Comparison of ENCODE assay signal across 8 cellular contexts in the genomic region with DNA sequence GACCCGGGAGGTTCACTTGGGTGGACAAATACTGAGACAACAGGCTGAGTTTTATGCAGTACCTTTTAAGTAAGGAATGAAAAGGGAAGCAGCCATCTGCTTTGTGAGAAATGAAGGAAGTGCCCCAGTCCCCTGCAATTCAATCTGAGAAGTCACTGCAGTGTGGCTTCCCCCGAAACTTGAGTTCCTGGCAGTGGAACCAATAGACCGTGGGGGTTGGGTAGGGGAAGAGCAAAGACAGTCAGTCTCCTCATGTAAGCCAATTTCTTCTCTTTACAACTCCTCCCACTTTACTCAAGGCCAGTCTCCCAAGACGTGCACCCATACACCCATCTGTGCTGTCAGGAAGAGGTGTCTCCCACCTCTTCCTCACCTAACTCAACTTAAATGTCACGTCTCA.
DNase-seq lines count a peak whose midpoint lies in the region; ATAC-seq and TF ChIP-seq lines count a peak whose summit lies in the region.
"Had no signal": no experiment of that assay in that cellular context is flagged by ENCODE, and none has a peak within 500 bp of the region (broad histone marks: within the 10 kb centered on the region; RNA-seq: fewer than 3 reads in every experiment).

No MANE protein-coding gene starts in this region.

- no peak overlapping the region for H3K27ac ChIP-seq in Peyer's patch

- no peaks in the 10 kb centered on the region for H3K4me1 ChIP-seq in Peyer's patch

- ATAC-seq in GM19043 (IDR thresholded peaks at IDR 0.05; ENCODE audit: low read depth, unreplicated experiment) (peak; percentile 79), HG02798 (IDR thresholded peaks at IDR 0.05; ENCODE audit: poor library complexity, unreplicated experiment) (peak; percentile 74)

- no peak for TF ChIP-seq POLR2A in Peyer's patch (IDR thresholded peaks at IDR 0.05)

- DNase-seq in Peyer's patch (peak in 2 of 3 donors; percentile 65 to 66), mucosa of gallbladder (ENCODE audit: low spot score) (peak; percentile 24), LoVo (ENCODE audit: low spot score) (no peak), NCI-H2171 treated with DMSO at 0.1 percent for 48 hours (lab: John Stamatoyannopoulos, UW) (no peak), dedifferentiated amniotic fluid mesenchymal stem cell (ENCODE audit: extremely low spot score) (no peak)
- DNase-seq: natural killer cell had no signal

- no peak for TF ChIP-seq CTCF in Peyer's patch (IDR thresholded peaks at IDR 0.05)

- H3K36me3 ChIP-seq in Peyer's patch: no peaks in the 10 kb centered on the region

- H3K4me3 ChIP-seq in Peyer's patch: no peak overlapping the region

- no peaks in the 10 kb centered on the region for H3K27me3 ChIP-seq in Peyer's patch

- no peaks in the 10 kb centered on the region for H3K9me3 ChIP-seq in Peyer's patch

Comparison
In these comparisons a context has a peak if more than half of its experiments do, and no peak if none do; other contexts are left out.
1. DNase-seq: peak in Peyer's patch (2 of 3) and mucosa of gallbladder (single experiment); none in LoVo (single experiment), NCI-H2171 treated with DMSO at 0.1 percent for 48 hours (single experiment) and dedifferentiated amniotic fluid mesenchymal stem cell (single experiment).